20 cellular contexts compared by ENCODE assay signal in genomic region chr6:36301781-36302180, GRCh38. TPM values are rescaled to one million over a fixed set of nuclear protein-coding genes. Genes with fewer than 3 reads are reported as not detected.
DNase-seq lines count a peak whose midpoint lies in the region; ATAC-seq, FAIRE-seq and TF ChIP-seq lines count a peak whose summit lies in the region.
"Had no signal": no experiment of that assay in that cellular context is flagged by ENCODE, and none has a peak within 500 bp of the region (broad histone marks: within the 10 kb centered on the region; RNA-seq: fewer than 3 reads in every experiment).

No MANE protein-coding gene starts in this region.

- H3K4me3 ChIP-seq in right cardiac atrium (ENCODE audit: low read length), result no peak overlapping the region
- H3K4me3 ChIP-seq in adipocyte (ENCODE audit: low read length), result no peak overlapping the region
- no peak overlapping the region for H3K4me3 ChIP-seq in mesendoderm (ENCODE audit: low read length)
- H3K4me3 ChIP-seq in esophagus muscularis mucosa, result no peak overlapping the region
- H3K4me3 ChIP-seq: K562, pancreas, sigmoid colon had no signal

- no peaks in the 10 kb centered on the region for H3K36me3 Mint-ChIP-seq in glutamatergic neuron (ENCODE audit: unreplicated experiment)
- H3K36me3 Mint-ChIP-seq: activated CD8-positive, alpha-beta memory T cell treated with anti-CD3 and anti-CD28 coated beads, Interleukin-2, amount 10 ng/mL, durations not matched to agents 7 days and 5 days; activated naive CD4-positive, alpha-beta T cell treated with anti-CD3 and anti-CD28 coated beads, Interleukin-2, amount 50 U/mL, for 72 hours; naive B cell had no signal

- FAIRE-seq in GM19239 (lab: Jason Lieb, UNC), result no peak
- FAIRE-seq: pancreas, urothelium cell line had no signal

- H3K79me1 ChIP-seq in mesendoderm (ENCODE audit: low read length), result no peaks in the 10 kb centered on the region

- H2BK15ac ChIP-seq in mesendoderm (replicated peaks; ENCODE audit: low read depth), result no peak overlapping the region

- H3K4ac ChIP-seq in mesendoderm (ENCODE audit: low read depth, low read length), result no peak overlapping the region

- H3K4me3 Mint-ChIP-seq in glutamatergic neuron (ENCODE audit: unreplicated experiment), result no peak overlapping the region
- H3K4me3 Mint-ChIP-seq: activated CD4-positive, alpha-beta T cell treated with anti-CD3 and anti-CD28 coated beads, Interleukin-2, amount 10 ng/mL, durations not matched to agents 7 days and 5 days; activated CD8-positive, alpha-beta memory T cell treated with anti-CD3 and anti-CD28 coated beads, Interleukin-2, amount 10 ng/mL, durations not matched to agents 7 days and 5 days; naive B cell had no signal

- H3K23ac ChIP-seq in mesendoderm (ENCODE audit: low read length), result no peak overlapping the region

- WGBS in right cardiac atrium, result 44% methylated on average over 7 of the region's 7 CpGs
- WGBS in mesendoderm (ENCODE audit: extremely low coverage, insufficient coverage, low lambda C conversion rate), result no CpG with 5 or more reads among the region's 7 CpGs
- 75% methylated on average over 4 of the region's 7 CpGs for WGBS in esophagus muscularis mucosa

- no peaks in the 10 kb centered on the region for H3K27me3 ChIP-seq in right cardiac atrium (ENCODE audit: control insufficient read depth, insufficient read depth)
- no peaks in the 10 kb centered on the region for H3K27me3 ChIP-seq in adipocyte (replicated peaks; ENCODE audit: control insufficient read depth, insufficient read depth, low read length)
- H3K27me3 ChIP-seq in mesendoderm (ENCODE audit: insufficient read depth, low read length, poor library complexity), result no peaks in the 10 kb centered on the region
- H3K27me3 ChIP-seq in esophagus muscularis mucosa, result peaks cover 0 to 13% (median 0%) of the 10 kb centered on the region in 4 donors
- H3K27me3 ChIP-seq: pancreas had no signal

- no peak for TF ChIP-seq POLR2A in esophagus muscularis mucosa (IDR thresholded peaks at IDR 0.05; ENCODE audit: low read depth)

- peak overlapping the region; percentile 46 for H3K9ac ChIP-seq in adipocyte (ENCODE audit: low read length)
- no peak overlapping the region for H3K9ac ChIP-seq in mesendoderm (ENCODE audit: low read length)

- H3K27ac Mint-ChIP-seq in glutamatergic neuron (ENCODE audit: unreplicated experiment), result no peak overlapping the region
- H3K27ac Mint-ChIP-seq: activated CD4-positive, alpha-beta T cell treated with anti-CD3 and anti-CD28 coated beads, Interleukin-2, amount 10 ng/mL, durations not matched to agents 7 days and 5 days; activated CD8-positive, alpha-beta memory T cell treated with anti-CD3 and anti-CD28 coated beads, Interleukin-2, amount 10 ng/mL, durations not matched to agents 7 days and 5 days had no signal

- TF ChIP-seq EP300 in esophagus muscularis mucosa (IDR thresholded peaks at IDR 0.05), result no peak

- H3K56ac ChIP-seq in mesendoderm (ENCODE audit: low read length), result peak overlapping the region; percentile 64

- H3K9me3 ChIP-seq in right cardiac atrium (ENCODE audit: control insufficient read depth, low read length), result no peaks in the 10 kb centered on the region
- no peaks in the 10 kb centered on the region for H3K9me3 ChIP-seq in adipocyte (ENCODE audit: control insufficient read depth, low read length)
- H3K9me3 ChIP-seq in esophagus muscularis mucosa, result no peaks in the 10 kb centered on the region
- H3K9me3 ChIP-seq: pancreas, sigmoid colon had no signal

- H3K27ac ChIP-seq in right cardiac atrium (ENCODE audit: low read length) (no peak overlapping the region), mesendoderm (ENCODE audit: low read depth, low read length) (no peak overlapping the region), esophagus muscularis mucosa (replicated peaks in 1 of 4) (no peak overlapping the region)
- H3K27ac ChIP-seq: pancreas, sigmoid colon, WERI-Rb-1 had no signal

- H2AK5ac ChIP-seq in mesendoderm (ENCODE audit: low read length), result no peak overlapping the region

- H3K18ac ChIP-seq in mesendoderm (ENCODE audit: low read length), result no peak overlapping the region

- peaks cover 2% of the 10 kb centered on the region for H3K9me3 Mint-ChIP-seq in glutamatergic neuron (ENCODE audit: unreplicated experiment)
- H3K9me3 Mint-ChIP-seq: activated CD4-positive, alpha-beta T cell treated with anti-CD3 and anti-CD28 coated beads, Interleukin-2, amount 10 ng/mL, durations not matched to agents 7 days and 5 days; activated naive CD4-positive, alpha-beta T cell treated with anti-CD3 and anti-CD28 coated beads, Interleukin-2, amount 50 U/mL, for 72 hours; naive B cell had no signal

- intact Hi-C loops in right cardiac atrium (cut with DNase I) (loop anchor here (1.0 to 10.0 kb wide), 4 partner anchors 53 to 59 kb away; no protein-coding TSS in a partner anchor), Right ventricle myocardium inferior (cut with DNase I) (loop anchor here (1.0 kb wide), 1 partner anchor 59 kb away; no protein-coding TSS in a partner anchor), esophagus muscularis mucosa (cut with DNase I) (loop anchor here (2.0 kb wide), 1 partner anchor 57 kb away; no protein-coding TSS in a partner anchor)

- H4K8ac ChIP-seq in mesendoderm (ENCODE audit: low read depth, low read length), result no peak overlapping the region

- ATAC-seq in right cardiac atrium (peak; percentile 52 to 57), Right ventricle myocardium inferior (no peak), HG03457 (IDR thresholded peaks at IDR 0.05; ENCODE audit: unreplicated experiment) (no peak)

- H3K4me1 Mint-ChIP-seq in glutamatergic neuron (ENCODE audit: low read depth, unreplicated experiment), result peaks cover 13% of the 10 kb centered on the region
- H3K4me1 Mint-ChIP-seq: activated CD8-positive, alpha-beta memory T cell treated with anti-CD3 and anti-CD28 coated beads, Interleukin-2, amount 10 ng/mL, durations not matched to agents 7 days and 5 days had no signal

- no peak overlapping the region for H2BK120ac ChIP-seq in mesendoderm (ENCODE audit: low read depth, low read length)

- H3K36me3 ChIP-seq in adipocyte (ENCODE audit: control insufficient read depth, insufficient read depth, low read length, severe bottlenecking), result no peaks in the 10 kb centered on the region
- no peaks in the 10 kb centered on the region for H3K36me3 ChIP-seq in mesendoderm (ENCODE audit: control insufficient read depth, insufficient read depth, low read length)
- no peaks in the 10 kb centered on the region for H3K36me3 ChIP-seq in esophagus muscularis mucosa
- H3K36me3 ChIP-seq: pancreas, sigmoid colon, WERI-Rb-1 had no signal

- DNase-seq in right cardiac atrium, result peak in 2 of 3 donors; percentile 40 to 77
- no peak for DNase-seq in Right ventricle myocardium inferior (ENCODE audit: missing footprints)
- DNase-seq in adipocyte (ENCODE audit: low read depth), result peak; percentile 19
- DNase-seq in mesendoderm, result no peak
- DNase-seq in glutamatergic neuron, result no peak
- no peak for DNase-seq in esophagus muscularis mucosa (ENCODE audit: extremely low spot score)
- DNase-seq in GM19239 (ENCODE audit: insufficient read length, low spot score), result no peak

- no peak overlapping the region for H4K5ac ChIP-seq in mesendoderm (ENCODE audit: low read length)

- H3K4me1 ChIP-seq in right cardiac atrium (ENCODE audit: control insufficient read depth, insufficient read depth, low read length), result no peaks in the 10 kb centered on the region
- H3K4me1 ChIP-seq in adipocyte (ENCODE audit: control insufficient read depth, insufficient read depth, low read length), result peaks cover 27% of the 10 kb centered on the region
- no peaks in the 10 kb centered on the region for H3K4me1 ChIP-seq in mesendoderm (ENCODE audit: control insufficient read depth, low read depth, low read length)
- peaks cover 0 to 14% (median 6%) of the 10 kb centered on the region in 4 donors for H3K4me1 ChIP-seq in esophagus muscularis mucosa
- H3K4me1 ChIP-seq: pancreas, sigmoid colon had no signal

- H2BK5ac ChIP-seq in mesendoderm (ENCODE audit: low read length), result no peak overlapping the region

- no peak for TF ChIP-seq CTCF in glutamatergic neuron (IDR thresholded peaks at IDR 0.05; ENCODE audit: partially characterized antibody, unreplicated experiment)
- no peak for TF ChIP-seq CTCF in esophagus muscularis mucosa (IDR thresholded peaks at IDR 0.05)

- no peak overlapping the region for H3K4me2 ChIP-seq in mesendoderm (ENCODE audit: low read length)

- peaks cover 8% of the 10 kb centered on the region for H3K27me3 Mint-ChIP-seq in glutamatergic neuron (ENCODE audit: unreplicated experiment)

- H3K79me2 ChIP-seq in mesendoderm (ENCODE audit: control insufficient read depth, insufficient read depth, low read length), result no peaks in the 10 kb centered on the region

RNA-seq across cellular contexts. Expression of gene PNPLA1, which starts 31.9 kb away (rescaled TPM):
- total RNA-seq in right cardiac atrium, result not detected
- polyA plus RNA-seq in right cardiac atrium, result not detected
- not detected for total RNA-seq in Right ventricle myocardium inferior
- 0.04 TPM for polyA plus RNA-seq in mesendoderm (2013, experiment 1 of 2)
- polyA plus RNA-seq in mesendoderm (2013, experiment 2 of 2), result 0.04 TPM
- total RNA-seq in glutamatergic neuron (ENCODE audit: unreplicated experiment), result not detected
- total RNA-seq in esophagus muscularis mucosa, result under 1 TPM in 1 of 4 donors, not detected in 3; 0.33 TPM
- total RNA-seq: activated CD4-positive, alpha-beta T cell treated with anti-CD3 and anti-CD28 coated beads, Interleukin-2, amount 10 ng/mL, durations not matched to agents 7 days and 5 days; activated CD8-positive, alpha-beta memory T cell treated with anti-CD3 and anti-CD28 coated beads, Interleukin-2, amount 10 ng/mL, durations not matched to agents 7 days and 5 days; activated naive CD4-positive, alpha-beta T cell treated with anti-CD3 and anti-CD28 coated beads, Interleukin-2, amount 50 U/mL, for 72 hours; RPMI7951; sigmoid colon; subcutaneous adipose tissue had no signal
- polyA plus RNA-seq: AG04450, pancreas had no signal

RNA-seq across cellular contexts. Expression of gene BNIP5, which starts 34.9 kb away (rescaled TPM):
- total RNA-seq in right cardiac atrium (under 1 TPM in 1 of 4 donors, not detected in 3; 0.06 TPM), Right ventricle myocardium inferior (not detected), glutamatergic neuron (ENCODE audit: unreplicated experiment) (not detected), esophagus muscularis mucosa (not detected)
- 0.02 TPM for polyA plus RNA-seq in right cardiac atrium
- polyA plus RNA-seq in mesendoderm (2013, experiment 1 of 2), result 0.04 TPM
- 0.03 TPM for polyA plus RNA-seq in mesendoderm (2013, experiment 2 of 2)
- total RNA-seq: activated CD4-positive, alpha-beta T cell treated with anti-CD3 and anti-CD28 coated beads, Interleukin-2, amount 10 ng/mL, durations not matched to agents 7 days and 5 days; activated CD8-positive, alpha-beta memory T cell treated with anti-CD3 and anti-CD28 coated beads, Interleukin-2, amount 10 ng/mL, durations not matched to agents 7 days and 5 days; activated naive CD4-positive, alpha-beta T cell treated with anti-CD3 and anti-CD28 coated beads, Interleukin-2, amount 50 U/mL, for 72 hours; K562; RPMI7951; sigmoid colon; subcutaneous adipose tissue had no signal
- polyA plus RNA-seq: AG04450, K562 had no signal

Comparison
In these comparisons a context has a peak if more than half of its experiments do, and no peak if none do; other contexts are left out.
1. ATAC-seq: peak in right cardiac atrium (2 of 2); none in Right ventricle myocardium inferior (single experiment) and HG03457 (single experiment).
2. DNase-seq: peak in right cardiac atrium (2 of 3) and adipocyte (single experiment); none in Right ventricle myocardium inferior (single experiment), mesendoderm (single experiment), glutamatergic neuron (single experiment), esophagus muscularis mucosa (single experiment) and GM19239 (single experiment).